In genomic region chr5:56459978-56460377, GRCh38 we compare ENCODE assay signal across 16 cellular contexts.
DNase-seq lines count a peak whose midpoint lies in the region; ATAC-seq, FAIRE-seq and TF ChIP-seq lines count a peak whose summit lies in the region.
"Had no signal": no experiment of that assay in that cellular context is flagged by ENCODE, and none has a peak within 500 bp of the region (broad histone marks: within the 10 kb centered on the region; RNA-seq: fewer than 3 reads in every experiment).

No MANE protein-coding gene starts in this region.

- intact Hi-C loops in K562 (cut with micrococcal nuclease), result loop anchor here (10.0 kb wide), 1 partner anchor 145 kb away; no protein-coding TSS in a partner anchor

- no peaks in the 10 kb centered on the region for H3K36me3 Mint-ChIP-seq in GM23338 (ENCODE audit: low read depth)
- H3K36me3 Mint-ChIP-seq in nephron progenitor cell (ENCODE audit: low read depth), result no peaks in the 10 kb centered on the region

- CTCF ChIA-PET in K562 (lab: Yijun Ruan, JAX; ENCODE audit: low intra/inter-chr PET ratio), result no interaction called here

- no peaks in the 10 kb centered on the region for H4K20me1 ChIP-seq in GM23338 (replicated peaks; ENCODE audit: insufficient read depth)
- H4K20me1 ChIP-seq in K562 (replicated peaks; ENCODE audit: control insufficient read depth, insufficient read depth, low read length), result no peaks in the 10 kb centered on the region; the same call in 1 of the 2 replicates
- H4K20me1 ChIP-seq: BLaER1 had no signal

- no peak overlapping the region for H3K27ac Mint-ChIP-seq in GM23338
- H3K27ac Mint-ChIP-seq in nephron progenitor cell, result peak overlapping the region; percentile 26

- no peak for TF ChIP-seq POLR2A in K562 (conservative IDR thresholded peaks at IDR 0.05)

- no peak overlapping the region for H3K4me3 Mint-ChIP-seq in GM23338
- H3K4me3 Mint-ChIP-seq in nephron progenitor cell, result no peak overlapping the region
- H3K4me3 Mint-ChIP-seq: CD4-positive, CD25-positive, alpha-beta regulatory T cell had no signal

- no peak for ATAC-seq in GM23338
- ATAC-seq in K562, result no peak
- ATAC-seq in HG02870 (IDR thresholded peaks at IDR 0.05; ENCODE audit: unreplicated experiment), result no peak
- ATAC-seq: GM12878 had no signal

- WGBS in K562 (ENCODE audit: insufficient coverage, low coverage, missing lambda C conversion rate), result 12% methylated on average over 4 of the region's 4 CpGs

- BruUV-seq in K562 (replicated peaks; lab: Mats Ljungman, UMichigan), result no TSS peak

- H3K36me3 ChIP-seq in GM23338 (ENCODE audit: insufficient read depth), result no peaks in the 10 kb centered on the region
- no peaks in the 10 kb centered on the region for H3K36me3 ChIP-seq in K562 (ENCODE audit: control insufficient read depth, insufficient read depth, low read length)
- H3K36me3 ChIP-seq: HAP-1 had no signal

- H3K79me2 ChIP-seq in GM23338 (replicated peaks; ENCODE audit: insufficient read depth), result no peaks in the 10 kb centered on the region
- no peaks in the 10 kb centered on the region for H3K79me2 ChIP-seq in K562 (ENCODE audit: control insufficient read depth, insufficient read depth, low read length)

- FAIRE-seq in K562 (lab: Jason Lieb, UNC), result peak; percentile 65
- FAIRE-seq: GM12878, H1 had no signal

- H3K27me3 ChIP-seq in GM23338 (ENCODE audit: insufficient read depth) (no peaks in the 10 kb centered on the region), K562 (ENCODE audit: control insufficient read depth in 2 of 2, insufficient read depth in 2 of 2, low read length in 2 of 2) (peaks cover 0 to 13% of the 10 kb centered on the region in 2 experiments; a peak in 2 of 5 replicates)
- H3K27me3 ChIP-seq: BLaER1 had no signal

- H3K27ac ChIP-seq in 22Rv1 (peak overlapping the region; percentile 38), GM23338 (ENCODE audit: low read depth) (no peak overlapping the region), K562 (ENCODE audit: extremely low read depth, low read depth, low read length) (no peak overlapping the region)
- H3K27ac ChIP-seq: BLaER1 had no signal

- DNase-seq in GM23338 (ENCODE audit: low spot score) (no peak), K562 (ENCODE audit: extremely low read depth in 1 of 4, low spot score in 3 of 4) (no peak), nephron progenitor cell (no peak), COLO829 (ENCODE audit: low spot score) (no peak), 8988T (no peak), RKO (ENCODE audit: low spot score) (no peak)
- DNase-seq: AML-193; Calu3; CD4-positive, CD25-positive, alpha-beta regulatory T cell; DMS 273 treated with DMSO at 0.1 percent for 48 hours had no signal

- in situ Hi-C loops in K562 (cut with MboI), result no loop called here

- H3K4me2 ChIP-seq in GM23338 (peak overlapping the region; percentile 40; the same call in 1 of the 2 replicates), K562 (ENCODE audit: insufficient read depth, low read length) (no peak overlapping the region)
- H3K4me2 ChIP-seq: BLaER1 had no signal

- H2AFZ ChIP-seq in GM23338 (0 out of 2 replicates have a peak overlapping the region, but pooled peaks have one; percentile 61), K562 (ENCODE audit: low read depth, low read length) (no peak overlapping the region)

- no peak for TF ChIP-seq EP300 in K562 (IDR thresholded peaks at IDR 0.05; ENCODE audit: low read length)

- H3K9me1 ChIP-seq in K562 (ENCODE audit: control insufficient read depth, insufficient read depth, low read length), result no peaks in the 10 kb centered on the region

- H3K9me3 Mint-ChIP-seq in GM23338 (no peaks in the 10 kb centered on the region), nephron progenitor cell (no peaks in the 10 kb centered on the region)

- POLR2A ChIA-PET in K562 (lab: Yijun Ruan, JAX), result interaction anchor here (0.8 kb wide), 1 partner anchor 120 kb away, joined by 3 read pairs; no protein-coding TSS in a partner anchor

- H3K4me1 ChIP-seq in GM23338 (ENCODE audit: insufficient read depth) (peaks cover 32% of the 10 kb centered on the region), K562 (replicated peaks in 1 of 2; ENCODE audit: control insufficient read depth in 2 of 2, insufficient read depth in 2 of 2, low read length in 2 of 2) (peaks cover 0 to 11% of the 10 kb centered on the region in 2 experiments; a peak in 3 of 5 replicates)

- no peaks in the 10 kb centered on the region for H3K9me3 ChIP-seq in K562 (replicated peaks; ENCODE audit: control insufficient read depth, insufficient read depth, low read depth, low read length)
- H3K9me3 ChIP-seq: BLaER1, HAP-1 had no signal

- TF ChIP-seq CTCF in 22Rv1 (IDR thresholded peaks at IDR 0.05) (no peak), GM23338 (conservative IDR thresholded peaks at IDR 0.05; ENCODE audit: low read depth in 2 of 2) (no peak), K562 (IDR thresholded peaks at IDR 0.05 in 2 of 3, conservative IDR thresholded peaks at IDR 0.05 in 1 of 3; ENCODE audit: insufficient read depth in 2 of 3, low read depth in 1 of 3, low read length in 3 of 3) (no peak), nephron progenitor cell (IDR thresholded peaks at IDR 0.05) (no peak)

- H3F3A ChIP-seq in GM23338 (replicated peaks; ENCODE audit: low read depth), result no peaks in the 10 kb centered on the region

- TF ChIP-seq RAD21 in K562 (CRISPR knock-in tag; conservative IDR thresholded peaks at IDR 0.05 in 1 of 2, IDR thresholded peaks at IDR 0.05 in 1 of 2), result no peak

- H3K9ac ChIP-seq in K562 (ENCODE audit: insufficient read depth in 1 of 2, low read depth in 2 of 2, low read length in 2 of 2), result no peak overlapping the region
- H3K9ac ChIP-seq: BLaER1 had no signal

- H3K4me3 ChIP-seq in GM23338 (no peak overlapping the region), K562 (no peak overlapping the region)
- H3K4me3 ChIP-seq: BLaER1, GM12878, HAP-1 had no signal

- peaks cover 6% of the 10 kb centered on the region for H3K27me3 Mint-ChIP-seq in GM23338 (ENCODE audit: insufficient read depth, low read depth, poor library complexity)
- peaks cover 8% of the 10 kb centered on the region for H3K27me3 Mint-ChIP-seq in nephron progenitor cell (ENCODE audit: low read depth, poor library complexity)
- H3K27me3 Mint-ChIP-seq: CD4-positive, CD25-positive, alpha-beta regulatory T cell had no signal

- H3K9me2 ChIP-seq in GM23338 (ENCODE audit: insufficient read depth), result 0 out of 2 replicates have a peak, but pooled peaks cover 6% of the 10 kb centered on the region

- H3K4me1 Mint-ChIP-seq in GM23338, result peaks cover 38% of the 10 kb centered on the region
- peaks cover 37% of the 10 kb centered on the region for H3K4me1 Mint-ChIP-seq in nephron progenitor cell

TF ChIP-seq in GM23338, 12 proteins besides CTCF, POLR2A, EP300 and RAD21 (continues in another document):
- no peak for TF ChIP-seq ZNF331 (CRISPR knock-in tag; IDR thresholded peaks at IDR 0.05; ENCODE audit: low read depth)

TF ChIP-seq in K562, 482 proteins besides CTCF, POLR2A, EP300 and RAD21:
- TF ChIP-seq GABPB1 (CRISPR knock-in tag; IDR thresholded peaks at IDR 0.05), result no peak
- no peak for TF ChIP-seq BDP1 (IDR thresholded peaks at IDR 0.05; ENCODE audit: insufficient read depth, insufficient read length)
- peak; percentile 53 for TF ChIP-seq NFIC (IDR thresholded peaks at IDR 0.05)
- no peak for TF ChIP-seq HDAC8 (tag; IDR thresholded peaks at IDR 0.05)
- TF ChIP-seq HNRNPH1 (optimal IDR thresholded peaks at IDR 0.05; ENCODE audit: low read depth, low read length), result no peak
